In the genomic region with DNA sequence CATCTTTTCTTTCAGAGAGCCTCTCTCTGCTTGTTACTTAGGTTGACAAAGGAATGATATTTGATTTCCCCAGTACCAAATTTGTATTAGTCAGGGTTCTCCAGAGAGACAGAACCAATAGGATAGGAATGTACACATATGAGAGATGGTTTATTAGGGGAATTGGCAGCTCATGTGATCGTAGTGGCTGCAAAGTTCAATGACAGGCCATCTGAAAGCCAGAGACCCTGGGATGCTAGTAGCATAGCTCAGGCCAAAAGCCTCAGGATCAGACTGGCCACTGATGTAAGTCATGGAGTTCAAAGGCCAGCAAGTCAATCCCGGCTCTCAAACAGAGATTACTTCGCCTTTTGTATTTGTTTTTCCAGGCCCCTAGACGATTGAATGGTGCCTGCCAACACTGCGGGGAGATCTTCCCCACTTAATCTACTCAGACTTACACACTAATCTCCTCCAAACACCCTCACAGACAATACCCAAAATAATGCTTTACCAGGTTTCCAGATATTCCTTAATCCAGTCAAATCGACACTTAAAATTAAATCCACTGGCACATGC, we compare ENCODE assay signal across 19 cellular contexts.
"Had no signal": no experiment of that assay in that cellular context is flagged by ENCODE, and none has a peak within 500 bp of the region (broad histone marks: within the 10 kb centered on the region; RNA-seq: fewer than 3 reads in every experiment).

No MANE protein-coding gene starts in this region.

- H3K4me1 Mint-ChIP-seq: stimulated activated naive B cell treated with anti-CD40 and anti-IgM and Interleukin-4, amounts not matched to agents 10 μg/mL and 1 μg/mL and 100 μg/mL, for 72 hours; stimulated activated naive CD8-positive, alpha-beta T cell treated with anti-CD3 and anti-CD28 coated beads, Interleukin-15, amount 100 ng/mL, for 72 hours had no signal

- H3K9me3 Mint-ChIP-seq: natural killer cell treated with Interleukin-12 subunit alpha and Interleukin-12 subunit beta and Interleukin-15 and Interleukin-18, amount 100 ng/mL, for 72 hours; stimulated activated naive B cell treated with anti-CD40 and anti-IgM and Interleukin-4, amounts not matched to agents 10 μg/mL and 1 μg/mL and 100 μg/mL, for 72 hours; stimulated activated naive CD8-positive, alpha-beta T cell treated with anti-CD3 and anti-CD28 coated beads, Interleukin-15, amount 100 ng/mL, for 72 hours had no signal

- H3K9me3 ChIP-seq: heart left ventricle, psoas muscle, thoracic aorta, transverse colon had no signal

- H3K36me3 Mint-ChIP-seq: natural killer cell treated with Interleukin-12 subunit alpha and Interleukin-12 subunit beta and Interleukin-15 and Interleukin-18, amount 100 ng/mL, for 72 hours; stimulated activated naive B cell treated with anti-CD40 and anti-IgM and Interleukin-4, amounts not matched to agents 10 μg/mL and 1 μg/mL and 100 μg/mL, for 72 hours had no signal

- H3K27me3 ChIP-seq: heart left ventricle, transverse colon had no signal

- H3K36me3 ChIP-seq: heart left ventricle, thoracic aorta, transverse colon had no signal

- H3K4me3 Mint-ChIP-seq: natural killer cell treated with Interleukin-12 subunit alpha and Interleukin-12 subunit beta and Interleukin-15 and Interleukin-18, amount 100 ng/mL, for 72 hours; stimulated activated naive B cell treated with anti-CD40 and anti-IgM and Interleukin-4, amounts not matched to agents 10 μg/mL and 1 μg/mL and 100 μg/mL, for 72 hours; stimulated activated naive CD8-positive, alpha-beta T cell treated with anti-CD3 and anti-CD28 coated beads, Interleukin-15, amount 100 ng/mL, for 72 hours had no signal

- H3K4me1 ChIP-seq: transverse colon had no signal

- H3K4me3 ChIP-seq: coronary artery, heart left ventricle, lung, psoas muscle, skin epidermis, thoracic aorta, transverse colon had no signal

- H3K27ac Mint-ChIP-seq: natural killer cell treated with Interleukin-12 subunit alpha and Interleukin-12 subunit beta and Interleukin-15 and Interleukin-18, amount 100 ng/mL, for 72 hours; stimulated activated naive B cell treated with anti-CD40 and anti-IgM and Interleukin-4, amounts not matched to agents 10 μg/mL and 1 μg/mL and 100 μg/mL, for 72 hours; stimulated activated naive CD8-positive, alpha-beta T cell treated with anti-CD3 and anti-CD28 coated beads, Interleukin-15, amount 100 ng/mL, for 72 hours had no signal

- DNase-seq: effector CD8-positive, alpha-beta T cell; foreskin melanocyte; heart left ventricle; hippocampal formation; left colon; left ventricle myocardium superior; midbrain; psoas muscle; retina; stimulated activated CD4-positive, alpha-beta T cell treated with anti-CD3 and anti-CD28 coated beads, Interleukin-2, amount 100 ng/mL, for 24 hours; stimulated activated CD4-positive, alpha-beta T cell treated with anti-CD3 and anti-CD28 coated beads, Interleukin-4, amount 100 ng/mL, for 4 hours; stimulated activated naive B cell treated with anti-CD40 and anti-IgM and Interleukin-4, amounts not matched to agents 10 μg/mL and 1 μg/mL and 100 μg/mL, for 72 hours; stimulated activated naive CD8-positive, alpha-beta T cell treated with anti-CD3 and anti-CD28 coated beads, Interleukin-15, amount 100 ng/mL, for 72 hours; transverse colon had no signal

- H3K27ac ChIP-seq: coronary artery, heart left ventricle, psoas muscle, skin epidermis, thoracic aorta, transverse colon had no signal

- H3K27me3 Mint-ChIP-seq: stimulated activated naive B cell treated with anti-CD40 and anti-IgM and Interleukin-4, amounts not matched to agents 10 μg/mL and 1 μg/mL and 100 μg/mL, for 72 hours; stimulated activated naive CD8-positive, alpha-beta T cell treated with anti-CD3 and anti-CD28 coated beads, Interleukin-15, amount 100 ng/mL, for 72 hours had no signal
